In the genomic region with DNA sequence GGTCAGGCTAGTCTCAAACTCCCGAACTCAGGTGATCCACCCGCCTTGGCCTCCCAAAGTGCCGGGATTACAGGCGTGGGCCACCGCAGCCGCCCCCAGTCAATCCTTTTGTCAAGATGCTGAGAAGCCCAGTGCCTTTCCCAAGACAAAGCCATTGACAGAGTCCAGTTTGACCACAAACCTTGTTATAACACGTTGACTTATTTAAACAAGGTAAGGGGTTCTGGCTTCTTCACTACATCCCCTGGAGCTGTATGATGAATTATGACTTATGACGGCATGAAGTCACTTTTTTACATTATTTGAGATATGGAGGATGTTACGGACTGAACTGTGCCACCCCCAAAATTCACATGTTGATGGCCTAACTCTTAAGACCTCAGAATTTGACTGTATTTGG, we compare ENCODE assay signal across 10 cellular contexts.
"Had no signal": no experiment of that assay in that cellular context is flagged by ENCODE, and none has a peak within 500 bp of the region (broad histone marks: within the 10 kb centered on the region; RNA-seq: fewer than 3 reads in every experiment).

No MANE protein-coding gene starts in this region.

- H3K9me3 Mint-ChIP-seq: GM23338, HFFc6, IgD-negative memory B cell had no signal

- H3K9me3 ChIP-seq: HAP-1 had no signal

- H3K27ac Mint-ChIP-seq: GM23338, HFFc6, IgD-negative memory B cell had no signal

- H3K36me3 ChIP-seq: HAP-1 had no signal

- ATAC-seq: GM23338, HCT116, HepG2 had no signal

- DNase-seq: H7, HFFc6, KBM-7 had no signal

- H3K4me3 ChIP-seq: GM23338, HAP-1 had no signal

- H3K9ac ChIP-seq: KMS-11 had no signal

- FAIRE-seq: HepG2 had no signal

- H3K4me2 ChIP-seq: GM23338, KMS-11 had no signal

- H3K27ac ChIP-seq: HL-60, KMS-11 had no signal

- H2AFZ ChIP-seq: GM23338 had no signal

- H3K4me3 Mint-ChIP-seq: GM23338, HFFc6, IgD-negative memory B cell had no signal
